Comparison of ENCODE assay signal across 12 cellular contexts in the genomic region with DNA sequence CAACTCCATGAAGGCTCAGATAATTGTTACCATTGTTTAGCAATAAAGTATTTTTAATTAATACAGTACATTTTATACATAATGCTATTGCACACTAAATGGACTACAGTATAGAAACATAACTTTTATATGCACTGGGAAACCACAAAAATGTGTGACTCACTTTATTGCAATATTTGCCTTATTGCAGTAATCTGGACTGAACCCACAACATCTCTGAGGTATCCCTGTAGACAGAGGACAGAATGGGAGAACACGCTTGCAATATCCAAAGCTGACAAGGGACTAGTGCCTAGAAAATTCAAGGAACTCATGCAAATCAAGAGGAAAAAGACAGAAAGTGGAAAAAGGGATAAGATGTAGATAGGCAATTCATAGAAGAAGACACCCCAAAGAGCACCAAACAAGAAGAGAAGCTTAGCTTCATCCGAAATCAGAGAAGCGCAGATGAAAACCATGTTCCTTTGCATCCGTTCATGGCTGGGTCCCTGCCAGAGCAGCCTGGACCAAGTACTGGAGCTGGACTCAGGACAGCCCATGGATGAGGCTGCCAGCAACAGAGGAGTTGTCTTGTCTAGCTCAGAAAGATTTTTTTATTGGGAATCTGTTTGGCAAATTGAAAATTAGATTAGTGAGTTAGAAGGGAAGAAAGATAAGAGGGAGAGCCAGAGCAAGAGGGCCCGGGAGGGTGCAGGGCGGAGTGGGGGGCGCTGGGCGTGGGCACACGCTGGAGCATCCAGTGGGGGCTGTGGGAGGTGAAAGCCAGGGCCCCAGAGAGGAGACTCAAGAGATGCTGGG. TPM values are rescaled to one million over a fixed set of nuclear protein-coding genes. Genes with fewer than 3 reads are reported as not detected.
DNase-seq lines count a peak whose midpoint lies in the region; ATAC-seq, FAIRE-seq and TF ChIP-seq lines count a peak whose summit lies in the region.
"Had no signal": no experiment of that assay in that cellular context is flagged by ENCODE, and none has a peak within 500 bp of the region (broad histone marks: within the 10 kb centered on the region; RNA-seq: fewer than 3 reads in every experiment).

No MANE protein-coding gene starts in this region.

- H3K4me3 ChIP-seq in lower lobe of right lung: no peak overlapping the region
- H3K4me3 ChIP-seq: K562 had no signal

- no peak overlapping the region for H3K27ac ChIP-seq in lower lobe of right lung

- intact Hi-C loops in lower lobe of right lung (cut with DNase I): no loop called here

- DNase-seq in AG20443 (ENCODE audit: low spot score): peak; percentile 40
- DNase-seq in HTR-8/SVneo (ENCODE audit: insufficient read length, low spot score): peak; percentile 49
- DNase-seq in amniotic stem cell (lab: John Stamatoyannopoulos, UW): peak; percentile 1
- DNase-seq in lower lobe of right lung: no peak
- DNase-seq in NCI-H2227 treated with DMSO at 0.1 percent for 48 hours (lab: John Stamatoyannopoulos, UW): no peak
- DNase-seq in left lobe of liver (ENCODE audit: low spot score): no peak
- DNase-seq in OCI-M2 (lab: John Stamatoyannopoulos, UW; ENCODE audit: unreplicated experiment): no peak
- no peak for DNase-seq in NCI-H774 (lab: John Stamatoyannopoulos, UW)
- DNase-seq: activated T-cell treated with anti-CD3 and anti-CD28 coated beads, Interleukin-2, amount 50 U/mL, for 4 hours; NCI-H446 treated with DMSO at 0.1 percent for 48 hours had no signal

- ATAC-seq in lower lobe of right lung (peak; percentile 40 to 41), left lobe of liver (no peak)
- ATAC-seq: activated T-cell treated with anti-CD3 and anti-CD28 coated beads, Interleukin-2, amount 50 U/mL, for 4 hours had no signal

- H3K27me3 ChIP-seq in lower lobe of right lung (ENCODE audit: low read depth): no peaks in the 10 kb centered on the region

- H3K9me3 ChIP-seq in lower lobe of right lung: no peaks in the 10 kb centered on the region

- FAIRE-seq in HTR-8/SVneo (lab: Jason Lieb, UNC): no peak
- FAIRE-seq: GM12891, K562 had no signal

- TF ChIP-seq CTCF in lower lobe of right lung (IDR thresholded peaks at IDR 0.05): no peak

- H3K4me1 ChIP-seq in lower lobe of right lung: no peaks in the 10 kb centered on the region

- no peaks in the 10 kb centered on the region for H3K36me3 ChIP-seq in lower lobe of right lung

RNA-seq across cellular contexts. Expression of a gene that starts 16.0 kb away (rescaled TPM):
- total RNA-seq in lower lobe of right lung (not detected), left lobe of liver (not detected)
- total RNA-seq: activated T-cell treated with anti-CD3 and anti-CD28 coated beads, Interleukin-2, amount 50 U/mL, for 4 hours; K562 had no signal

Comparison
In these comparisons a context has a peak if more than half of its experiments do, and no peak if none do; other contexts are left out.
1. DNase-seq: peak in AG20443 (single experiment), HTR-8/SVneo (single experiment) and amniotic stem cell (single experiment); none in lower lobe of right lung (single experiment), NCI-H2227 treated with DMSO at 0.1 percent for 48 hours (single experiment), left lobe of liver (single experiment), OCI-M2 (single experiment) and NCI-H774 (single experiment).